ENCODE assay signal across 14 cellular contexts in the genomic region with DNA sequence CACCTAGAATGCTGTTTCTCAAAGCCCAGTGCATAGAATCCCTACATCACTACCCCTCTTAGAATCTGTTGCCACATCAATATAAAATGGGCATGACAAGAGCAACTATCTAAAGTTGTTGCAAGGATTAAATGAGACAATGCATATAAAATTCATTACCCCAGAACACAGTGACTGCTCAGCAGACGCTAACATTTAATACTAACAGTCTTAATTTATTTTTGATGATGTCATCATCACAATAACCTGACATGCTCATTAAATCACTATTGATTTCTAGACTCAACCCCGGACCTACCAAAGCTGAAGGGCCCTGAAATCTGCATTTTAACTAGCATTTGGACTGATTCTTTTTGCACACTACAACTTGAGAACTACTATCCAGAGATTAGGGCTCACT. TPM values are rescaled to one million over a fixed set of nuclear protein-coding genes. Genes with fewer than 3 reads are reported as not detected.
A peak's percentile ranks its signal among the peaks of the same experiment; 100 is the strongest.
DNase-seq lines count a peak whose midpoint lies in the region; ATAC-seq and TF ChIP-seq lines count a peak whose summit lies in the region.
"Had no signal": no experiment of that assay in that cellular context is flagged by ENCODE, and none has a peak within 500 bp of the region (broad histone marks: within the 10 kb centered on the region; RNA-seq: fewer than 3 reads in every experiment).

No MANE protein-coding gene starts in this region.

- TF ChIP-seq POLR2A in gastroesophageal sphincter (IDR thresholded peaks at IDR 0.05): no peak
- no peak for TF ChIP-seq POLR2A in suprapubic skin (IDR thresholded peaks at IDR 0.05)

- H3K4me1 ChIP-seq in gastroesophageal sphincter (peaks cover under 1 to 29% (median 2%) of the 10 kb centered on the region in 3 donors), thoracic aorta (ENCODE audit: control insufficient read depth in 1 of 2, low read depth in 2 of 2) (peaks cover 0 to 16% of the 10 kb centered on the region in 2 donors), H9 (ENCODE audit: insufficient read depth, low read length) (peaks cover under 1% of the 10 kb centered on the region; the same call in 1 of the 2 replicates), suprapubic skin (peaks cover 21% of the 10 kb centered on the region)

- H3K18ac ChIP-seq in H9 (ENCODE audit: insufficient read length, low read depth, low read length): no peak overlapping the region

- in situ Hi-C loops in brain microvascular endothelial cell (cut with HindIII; ENCODE audit: low pct_ligation_motif_present, low sequenced_read_pairs): no loop called here

- no peak overlapping the region for H2BK12ac ChIP-seq in H9 (ENCODE audit: insufficient read length, low read depth, low read length)

- H3K4ac ChIP-seq in H9 (ENCODE audit: low read depth, low read length): no peak overlapping the region

- H2BK15ac ChIP-seq in H9 (ENCODE audit: low read depth, low read length): no peak overlapping the region

- H3K27ac Mint-ChIP-seq in activated naive CD8-positive, alpha-beta T cell treated with anti-CD3 and anti-CD28 coated beads, Interleukin-2, amount 50 U/mL, for 24 hours: no peak overlapping the region
- no peak overlapping the region for H3K27ac Mint-ChIP-seq in H9
- H3K27ac Mint-ChIP-seq: activated naive CD8-positive, alpha-beta T cell; CD4-positive, alpha-beta T cell had no signal

- H3K79me1 ChIP-seq in H9 (ENCODE audit: insufficient read depth, low read depth, low read length, poor library complexity, severe bottlenecking): no peaks in the 10 kb centered on the region

- no peak overlapping the region for H2BK20ac ChIP-seq in H9 (ENCODE audit: low read depth, low read length, poor library complexity, severe bottlenecking)

- no peak overlapping the region for H2AK5ac ChIP-seq in H9 (ENCODE audit: insufficient read length, low read length)

- H3K9me3 ChIP-seq in gastroesophageal sphincter: no peaks in the 10 kb centered on the region
- H3K9me3 ChIP-seq in thoracic aorta: no peaks in the 10 kb centered on the region
- no peaks in the 10 kb centered on the region for H3K9me3 ChIP-seq in H9 (ENCODE audit: control insufficient read depth, low read depth, low read length)
- H3K9me3 ChIP-seq in suprapubic skin: no peaks in the 10 kb centered on the region

- WGBS in gastroesophageal sphincter (ENCODE audit: low coverage in 1 of 2), 2 donors: 52 to 58% methylated on average over 2 of the region's 2 CpGs
- WGBS in H9 (ENCODE audit: extremely low coverage, insufficient read length, low lambda C conversion rate): no CpG with 5 or more reads among the region's 2 CpGs
- WGBS in suprapubic skin: 76% methylated on average over 2 of the region's 2 CpGs

- no peak overlapping the region for H4K5ac ChIP-seq in H9 (ENCODE audit: insufficient read length, low read depth, low read length)

- H3K14ac ChIP-seq in H9 (ENCODE audit: insufficient read depth, low read length): no peak overlapping the region

- no peak overlapping the region for H2BK120ac ChIP-seq in H9 (ENCODE audit: low read depth, low read length, poor library complexity, severe bottlenecking)

- H3K36me3 Mint-ChIP-seq in activated naive CD8-positive, alpha-beta T cell treated with anti-CD3 and anti-CD28 coated beads, Interleukin-2, amount 50 U/mL, for 24 hours (ENCODE audit: low read depth): no peaks in the 10 kb centered on the region
- peaks cover 0 to 3% (median 0%) of the 10 kb centered on the region in 3 experiments; a peak in 1 of 7 replicates for H3K36me3 Mint-ChIP-seq in H9 (ENCODE audit: insufficient read depth in 1 of 3, low read depth in 3 of 3)

- H3K36me3 ChIP-seq in brain microvascular endothelial cell (replicated peaks): peaks cover under 1% of the 10 kb centered on the region
- H3K36me3 ChIP-seq in gastroesophageal sphincter: no peaks in the 10 kb centered on the region
- no peaks in the 10 kb centered on the region for H3K36me3 ChIP-seq in thoracic aorta
- H3K36me3 ChIP-seq in suprapubic skin: no peaks in the 10 kb centered on the region

- TF ChIP-seq CTCF in brain microvascular endothelial cell (IDR thresholded peaks at IDR 0.05; ENCODE audit: low read depth, low read length, missing control alignments) (no peak), gastroesophageal sphincter (IDR thresholded peaks at IDR 0.05) (no peak), thoracic aorta (IDR thresholded peaks at IDR 0.05) (no peak), H9 (conservative IDR thresholded peaks at IDR 0.05) (no peak), suprapubic skin (IDR thresholded peaks at IDR 0.05) (no peak)

- H3K4me3 Mint-ChIP-seq in activated naive CD8-positive, alpha-beta T cell treated with anti-CD3 and anti-CD28 coated beads, Interleukin-2, amount 50 U/mL, for 24 hours: no peak overlapping the region
- H3K4me3 Mint-ChIP-seq in H9: no peak overlapping the region
- H3K4me3 Mint-ChIP-seq: activated naive CD8-positive, alpha-beta T cell; CD4-positive, alpha-beta T cell had no signal

- no peak overlapping the region for H3T11ph ChIP-seq in H9 (ENCODE audit: low read length)

- H3K9me3 Mint-ChIP-seq in activated naive CD8-positive, alpha-beta T cell treated with anti-CD3 and anti-CD28 coated beads, Interleukin-2, amount 50 U/mL, for 24 hours: peaks cover 11% of the 10 kb centered on the region
- H3K9me3 Mint-ChIP-seq in H9: peaks cover 0 to 3% of the 10 kb centered on the region in 2 experiments; a peak in 2 of 5 replicates

- no peak overlapping the region for H3K27ac ChIP-seq in brain microvascular endothelial cell
- peak overlapping the region in 3 of 4 donors; percentile 5 to 51 (median 10) for H3K27ac ChIP-seq in gastroesophageal sphincter
- H3K27ac ChIP-seq in thoracic aorta: peak overlapping the region; percentile 0 to 13
- H3K27ac ChIP-seq in H9 (ENCODE audit: insufficient read length, low read depth, low read length): no peak overlapping the region
- no peak overlapping the region for H3K27ac ChIP-seq in suprapubic skin

- H3K4me2 ChIP-seq in H9 (ENCODE audit: insufficient read depth, insufficient read length, low read length): no peak overlapping the region

- DNase-seq in HT-29 (ENCODE audit: low spot score) (peak; percentile 6), brain microvascular endothelial cell (no peak), thoracic aorta (ENCODE audit: low spot score) (no peak), H9 (no peak), suprapubic skin (ENCODE audit: low spot score in 2 of 2) (no peak)
- DNase-seq in activated naive CD8-positive, alpha-beta T cell treated with anti-CD3 and anti-CD28 coated beads, Interleukin-2, amount 50 U/mL, for 24 hours: no peak
- DNase-seq: activated CD4-positive, alpha-beta T cell treated with anti-CD3 and anti-CD28 coated beads for 4 hours; activated T-cell treated with anti-CD3 and anti-CD28 coated beads, Interleukin-2, amount 50 U/mL, for 1 hour; CD4-positive, alpha-beta T cell; mesendoderm; NCI-H2081 treated with DMSO at 0.1 percent for 48 hours had no signal

- ATAC-seq in gastroesophageal sphincter: no peak
- ATAC-seq in thoracic aorta (ENCODE audit: insufficient number of reproducible peaks, low FRiP score, low read depth): no peak
- no peak for ATAC-seq in activated naive CD8-positive, alpha-beta T cell treated with anti-CD3 and anti-CD28 coated beads, Interleukin-2, amount 50 U/mL, for 24 hours

- H3K9ac ChIP-seq in H9 (ENCODE audit: extremely low read depth, insufficient read length, low read length): no peak overlapping the region

- H3K4me3 ChIP-seq in brain microvascular endothelial cell (ENCODE audit: low read depth, low read length) (peak overlapping the region; percentile 25), gastroesophageal sphincter (peak overlapping the region; percentile 66 to 99), thoracic aorta (peak overlapping the region; percentile 92), suprapubic skin (no peak overlapping the region)

- H3K27me3 ChIP-seq in brain microvascular endothelial cell (replicated peaks) (no peaks in the 10 kb centered on the region), gastroesophageal sphincter (no peaks in the 10 kb centered on the region), thoracic aorta (replicated peaks; ENCODE audit: insufficient read depth) (no peaks in the 10 kb centered on the region), H9 (ENCODE audit: insufficient read depth, low read length) (no peaks in the 10 kb centered on the region), suprapubic skin (no peaks in the 10 kb centered on the region)

- no peak overlapping the region for H3K56ac ChIP-seq in H9 (ENCODE audit: insufficient read length, low read depth, low read length)

- no peak overlapping the region for H3K23ac ChIP-seq in H9 (ENCODE audit: insufficient read length, low read depth, low read length)

- H3K79me2 ChIP-seq in H9 (ENCODE audit: insufficient read depth, low read length): no peaks in the 10 kb centered on the region

- H2BK5ac ChIP-seq in H9 (ENCODE audit: insufficient read length, low read length): no peak overlapping the region

- H3K23me2 ChIP-seq in H9 (ENCODE audit: insufficient read length, low read depth, low read length, poor library complexity, severe bottlenecking): peaks cover 10% of the 10 kb centered on the region

- no peaks in the 10 kb centered on the region for H4K20me1 ChIP-seq in H9 (ENCODE audit: control insufficient read depth, insufficient read depth, insufficient read length)

- TF ChIP-seq EP300 in gastroesophageal sphincter (IDR thresholded peaks at IDR 0.05) (no peak), suprapubic skin (IDR thresholded peaks at IDR 0.05) (no peak)

- no peak overlapping the region for H2AFZ ChIP-seq in H9 (ENCODE audit: low read length)

- H4K8ac ChIP-seq in H9 (replicated peaks; ENCODE audit: insufficient read length, low read depth, low read length): no peak overlapping the region

- peaks cover 17% of the 10 kb centered on the region for H3K4me1 Mint-ChIP-seq in activated naive CD8-positive, alpha-beta T cell treated with anti-CD3 and anti-CD28 coated beads, Interleukin-2, amount 50 U/mL, for 24 hours
- peaks cover 9 to 29% of the 10 kb centered on the region in 2 experiments for H3K4me1 Mint-ChIP-seq in H9

- peaks cover 31% of the 10 kb centered on the region for H3K27me3 Mint-ChIP-seq in activated naive CD8-positive, alpha-beta T cell treated with anti-CD3 and anti-CD28 coated beads, Interleukin-2, amount 50 U/mL, for 24 hours
- peaks cover 28% of the 10 kb centered on the region for H3K27me3 Mint-ChIP-seq in H9 (ENCODE audit: low read depth)

- H4K91ac ChIP-seq in H9 (ENCODE audit: insufficient read length, low read depth, low read length): no peak overlapping the region

RNA-seq across cellular contexts. Expression of a gene that starts 3.9 kb away (rescaled TPM):
- 28.4 and 31.0 TPM in 2 replicates for total RNA-seq in HT-29 (2014; rRNA removed; shearing (Covaris generic))
- 10 to 100 TPM; 15.7 to 28.2 (median 22.8) TPM for total RNA-seq in gastroesophageal sphincter
- 10 to 100 TPM; 15.0 to 25.0 TPM for total RNA-seq in thoracic aorta
- 0.57 and 1.1 TPM in 2 replicates for total RNA-seq in H9 (2021)
- total RNA-seq in suprapubic skin: 1 to 10 TPM; 1.6 to 3.9 (median 3.2) TPM
- total RNA-seq: CD4-positive, alpha-beta T cell; T-helper 2 cell treated with Interferon-gamma antibody and Interleukin-4, amounts not matched to agents 100 ng/mL and 5 ng/mL, for 36 hours had no signal

Comparison
In these comparisons a context has a peak if more than half of its experiments do, and no peak if none do; other contexts are left out.
1. H3K27ac ChIP-seq: peak in gastroesophageal sphincter (3 of 4) and thoracic aorta (2 of 2); none in brain microvascular endothelial cell (single experiment), H9 (single experiment) and suprapubic skin (single experiment).